ENCODE assay signal across 30 cellular contexts in genomic region chr3:77048186-77048585, GRCh38. TPM values are rescaled to one million over a fixed set of nuclear protein-coding genes. Genes with fewer than 3 reads are reported as not detected.
DNase-seq lines count a peak whose midpoint lies in the region; ATAC-seq, FAIRE-seq and TF ChIP-seq lines count a peak whose summit lies in the region.
"Had no signal": no experiment of that assay in that cellular context is flagged by ENCODE, and none has a peak within 500 bp of the region (broad histone marks: within the 10 kb centered on the region; RNA-seq: fewer than 3 reads in every experiment).

No MANE protein-coding gene starts in this region.

- H3K9ac ChIP-seq in neuronal stem cell (ENCODE audit: low read depth, low read length, poor library complexity), result no peak overlapping the region
- H3K9ac ChIP-seq: BLaER1 had no signal

- H4K8ac ChIP-seq in neuronal stem cell (ENCODE audit: low read depth, low read length), result no peak overlapping the region

- H2BK15ac ChIP-seq in neuronal stem cell (ENCODE audit: low read length), result no peak overlapping the region

- no peaks in the 10 kb centered on the region for H3K4me1 Mint-ChIP-seq in activated naive CD8-positive, alpha-beta T cell treated with anti-CD3 and anti-CD28 coated beads for 36 hours
- H3K4me1 Mint-ChIP-seq: CD14-positive monocyte; CD4-positive, alpha-beta memory T cell; CD4-positive, CD25-positive, alpha-beta regulatory T cell; CD8-positive, alpha-beta memory T cell had no signal

- no peak overlapping the region for H3K4me2 ChIP-seq in neuronal stem cell (ENCODE audit: insufficient read depth, low read length, poor library complexity, severe bottlenecking)
- H3K4me2 ChIP-seq: BLaER1 had no signal

- H3K79me1 ChIP-seq in neuronal stem cell (ENCODE audit: low read depth, low read length), result no peaks in the 10 kb centered on the region

- DNase-seq in NCI-H82 treated with DMSO at 0.1 percent for 48 hours (lab: John Stamatoyannopoulos, UW; ENCODE audit: unreplicated experiment), result peak; percentile 39
- DNase-seq in bronchial epithelial cell (ENCODE audit: low read depth), result no peak
- no peak for DNase-seq in neuronal stem cell (ENCODE audit: low spot score)
- DNase-seq in activated naive CD8-positive, alpha-beta T cell treated with anti-CD3 and anti-CD28 coated beads for 36 hours, result no peak
- DNase-seq in head of caudate nucleus, result no peak
- DNase-seq: 8988T; ACHN; BE2C; C1 segment of cervical spinal cord; CD4-positive, alpha-beta memory T cell; CD4-positive, CD25-positive, alpha-beta regulatory T cell; CD8-positive, alpha-beta memory T cell; COR-L47; DMS 273 treated with DMSO at 0.1 percent for 48 hours; DMS153; DMS53; DMS79; DND-41; EL; GDM1 had no signal

- intact Hi-C loops in head of caudate nucleus (cut with DNase I), result no loop called here

- H3K9me3 ChIP-seq in neuronal stem cell (replicated peaks in 1 of 2; ENCODE audit: control insufficient read depth in 2 of 2, insufficient read depth in 1 of 2, low read depth in 1 of 2, low read length in 2 of 2), result no peaks in the 10 kb centered on the region
- H3K9me3 ChIP-seq: BE2C, BLaER1 had no signal

- no peak overlapping the region for H3K27ac Mint-ChIP-seq in activated naive CD8-positive, alpha-beta T cell treated with anti-CD3 and anti-CD28 coated beads for 36 hours
- H3K27ac Mint-ChIP-seq: CD14-positive monocyte; CD4-positive, alpha-beta memory T cell; CD4-positive, CD25-positive, alpha-beta regulatory T cell; CD8-positive, alpha-beta memory T cell had no signal

- FAIRE-seq in bronchial epithelial cell (lab: Jason Lieb, UNC), result peak; percentile 18
- FAIRE-seq: A204.1, GM12878, GM12892, GM18507, GM19239 had no signal

- peak overlapping the region; percentile 48 for H3K18ac ChIP-seq in neuronal stem cell (ENCODE audit: low read length)

- no peak overlapping the region for H3K14ac ChIP-seq in neuronal stem cell (ENCODE audit: low read length)

- H4K91ac ChIP-seq in neuronal stem cell (ENCODE audit: low read depth, low read length, poor library complexity), result no peak overlapping the region

- no peaks in the 10 kb centered on the region for H3K36me3 ChIP-seq in bronchial epithelial cell (ENCODE audit: control insufficient read depth, insufficient read depth, low read length)
- H3K36me3 ChIP-seq in neuronal stem cell (replicated peaks in 1 of 2; ENCODE audit: control insufficient read depth in 2 of 2, insufficient read depth in 2 of 2, low read length in 2 of 2), result no peaks in the 10 kb centered on the region
- H3K36me3 ChIP-seq: BE2C, BLaER1 had no signal

- H3K4me3 Mint-ChIP-seq in activated naive CD8-positive, alpha-beta T cell treated with anti-CD3 and anti-CD28 coated beads for 36 hours, result no peak overlapping the region
- H3K4me3 Mint-ChIP-seq: CD14-positive monocyte; CD4-positive, alpha-beta memory T cell; CD4-positive, CD25-positive, alpha-beta regulatory T cell; CD8-positive, alpha-beta memory T cell had no signal

- no peak overlapping the region for H2BK5ac ChIP-seq in neuronal stem cell (ENCODE audit: low read length)

- no peak overlapping the region for H3K23ac ChIP-seq in neuronal stem cell (ENCODE audit: low read depth, low read length, poor library complexity)

- H2AFZ ChIP-seq in neuronal stem cell (ENCODE audit: low read length), result no peak overlapping the region

- no peaks in the 10 kb centered on the region for H3K27me3 Mint-ChIP-seq in activated naive CD8-positive, alpha-beta T cell treated with anti-CD3 and anti-CD28 coated beads for 36 hours
- H3K27me3 Mint-ChIP-seq: CD4-positive, alpha-beta memory T cell; CD4-positive, CD25-positive, alpha-beta regulatory T cell; CD8-positive, alpha-beta memory T cell had no signal

- peaks cover 4% of the 10 kb centered on the region for H3K9me3 Mint-ChIP-seq in activated naive CD8-positive, alpha-beta T cell treated with anti-CD3 and anti-CD28 coated beads for 36 hours

- H3K4ac ChIP-seq in neuronal stem cell (ENCODE audit: low read length), result no peak overlapping the region

- H2BK12ac ChIP-seq in neuronal stem cell (ENCODE audit: low read length), result no peak overlapping the region

- H3K4me3 ChIP-seq in bronchial epithelial cell (ENCODE audit: low read depth, low read length) (no peak overlapping the region), neuronal stem cell (ENCODE audit: low read length in 2 of 2) (no peak overlapping the region)
- H3K4me3 ChIP-seq: BLaER1, GM12878 had no signal

- H3K27ac ChIP-seq in neuronal stem cell (replicated peaks; ENCODE audit: low read length), result no peak overlapping the region
- H3K27ac ChIP-seq: BLaER1 had no signal

- no peaks in the 10 kb centered on the region for H3K36me3 Mint-ChIP-seq in activated naive CD8-positive, alpha-beta T cell treated with anti-CD3 and anti-CD28 coated beads for 36 hours
- H3K36me3 Mint-ChIP-seq: CD14-positive monocyte; CD4-positive, alpha-beta memory T cell; CD4-positive, CD25-positive, alpha-beta regulatory T cell; CD8-positive, alpha-beta memory T cell had no signal

- peaks cover 3 to 19% of the 10 kb centered on the region in 2 donors for H3K4me1 ChIP-seq in neuronal stem cell (ENCODE audit: control insufficient read depth in 2 of 2, insufficient read depth in 1 of 2, low read depth in 1 of 2, low read length in 2 of 2)
- H3K4me1 ChIP-seq: BLaER1 had no signal

- TF ChIP-seq CTCF in bronchial epithelial cell (IDR thresholded peaks at IDR 0.05; ENCODE audit: insufficient read depth, low read length, severe bottlenecking), result no peak

- H3K27me3 ChIP-seq in bronchial epithelial cell (ENCODE audit: control insufficient read depth, insufficient read depth, low read length) (no peaks in the 10 kb centered on the region), neuronal stem cell (ENCODE audit: control insufficient read depth in 3 of 3, insufficient read depth in 3 of 3, low read depth in 1 of 3, low read length in 3 of 3) (peaks cover 0 to 5% (median 0%) of the 10 kb centered on the region in 3 experiments)
- H3K27me3 ChIP-seq: BE2C, BLaER1 had no signal

- ATAC-seq in GM18517 (IDR thresholded peaks at IDR 0.05; ENCODE audit: unreplicated experiment), result no peak
- ATAC-seq: GM12878 had no signal

- H2AK5ac ChIP-seq in neuronal stem cell (ENCODE audit: low read depth, low read length), result no peak overlapping the region

- no peak overlapping the region for H2BK120ac ChIP-seq in neuronal stem cell (ENCODE audit: low read depth, low read length)

- no CpG with 5 or more reads among the region's 5 CpGs for WGBS in neuronal stem cell (ENCODE audit: extremely low coverage in 2 of 2, insufficient read length in 2 of 2, insufficient replicate concordance in 1 of 2), 2 donors

RNA-seq across cellular contexts. Expression of gene ROBO2, which starts 8.3 kb away (rescaled TPM):
- total RNA-seq in bronchial epithelial cell, result 0.26 and 0.79 TPM in 2 replicates
- 6.2 TPM for polyA plus RNA-seq in neuronal stem cell (2013, experiment 1 of 2)
- polyA plus RNA-seq in neuronal stem cell (2013, experiment 2 of 2), result 6.0 TPM
- total RNA-seq in activated naive CD8-positive, alpha-beta T cell treated with anti-CD3 and anti-CD28 coated beads for 36 hours, result not detected
- total RNA-seq: CD4-positive, alpha-beta memory T cell; CD4-positive, CD25-positive, alpha-beta regulatory T cell; CD8-positive, alpha-beta memory T cell; Daoy; G401 had no signal
- polyA plus RNA-seq: CD14-positive monocyte; CD4-positive, alpha-beta memory T cell; CD4-positive, CD25-positive, alpha-beta regulatory T cell; CD8-positive, alpha-beta memory T cell had no signal
